Comparison of ENCODE assay signal across 8 cellular contexts in genomic region chr16:4537376-4538066, GRCh38. TPM values are rescaled to one million over a fixed set of nuclear protein-coding genes. Genes with fewer than 3 reads are reported as not detected.
DNase-seq lines count a peak whose midpoint lies in the region; ATAC-seq and TF ChIP-seq lines count a peak whose summit lies in the region.

No MANE protein-coding gene starts in this region.

- H3K36me3 ChIP-seq in CD8-positive, alpha-beta T cell (ENCODE audit: insufficient read depth, low read length): no peaks in the 10 kb centered on the region
- peaks cover 0 to 5% of the 10 kb centered on the region in 2 donors for H3K36me3 ChIP-seq in duodenal mucosa (ENCODE audit: control insufficient read depth in 1 of 2, insufficient read depth in 2 of 2, low read length in 2 of 2)
- H3K36me3 ChIP-seq in uterus: no peaks in the 10 kb centered on the region

- DNase-seq in CD8-positive, alpha-beta T cell: no peak
- DNase-seq in NB4 (ENCODE audit: low read depth) (no peak), mesothelial cell of epicardium (ENCODE audit: low spot score in 2 of 2, unreplicated experiment in 2 of 2) (peak in 1 of 2 experiments; percentile 42), uterus (peak in 1 of 2 donors; percentile 44)

- H3K36me3 Mint-ChIP-seq in CD8-positive, alpha-beta T cell: peaks cover 8% of the 10 kb centered on the region
- H3K36me3 Mint-ChIP-seq in mesothelial cell of epicardium: peaks cover 15% of the 10 kb centered on the region

- TF ChIP-seq CTCF in CD8-positive, alpha-beta T cell (IDR thresholded peaks at IDR 0.05): no peak
- TF ChIP-seq CTCF in NB4 (IDR thresholded peaks at IDR 0.05; ENCODE audit: low read depth, low read length) (no peak), mesothelial cell of epicardium (IDR thresholded peaks at IDR 0.05; ENCODE audit: unreplicated experiment) (no peak), uterus (IDR thresholded peaks at IDR 0.05) (no peak)

- H3K4me3 ChIP-seq in CD8-positive, alpha-beta T cell (ENCODE audit: low read depth, low read length): peak overlapping the region; percentile 71
- H3K4me3 ChIP-seq in NB4 (ENCODE audit: low read depth, low read length) (peak overlapping the region; percentile 60), duodenal mucosa (ENCODE audit: low read depth in 1 of 2, low read length in 2 of 2) (peak overlapping the region; percentile 72 to 82), uterus (peak overlapping the region; percentile 60 to 83)

- no peak for ATAC-seq in CD8-positive, alpha-beta T cell
- ATAC-seq in GM19452 (IDR thresholded peaks at IDR 0.05; ENCODE audit: unreplicated experiment): no peak
- no peak for ATAC-seq in GM19395 (IDR thresholded peaks at IDR 0.05; ENCODE audit: unreplicated experiment)
- no peak for ATAC-seq in HG03460 (IDR thresholded peaks at IDR 0.05; ENCODE audit: unreplicated experiment)

- peak overlapping the region; percentile 80 for H3K4me3 Mint-ChIP-seq in CD8-positive, alpha-beta T cell
- peak overlapping the region; percentile 61 for H3K4me3 Mint-ChIP-seq in mesothelial cell of epicardium

- peak overlapping the region; percentile 60 to 75 for H3K9ac ChIP-seq in duodenal mucosa (ENCODE audit: low read depth in 1 of 2, low read length in 2 of 2)

- no peaks in the 10 kb centered on the region for H3K9me3 ChIP-seq in CD8-positive, alpha-beta T cell (ENCODE audit: low read length)
- H3K9me3 ChIP-seq in duodenal mucosa (ENCODE audit: control insufficient read depth in 1 of 2, low read length in 2 of 2) (peaks cover 12 to 15% of the 10 kb centered on the region in 2 donors), uterus (no peaks in the 10 kb centered on the region)

- no peaks in the 10 kb centered on the region for H3K27me3 ChIP-seq in CD8-positive, alpha-beta T cell (ENCODE audit: insufficient read depth, low read length)
- H3K27me3 ChIP-seq in duodenal mucosa (ENCODE audit: control insufficient read depth in 1 of 2, insufficient read depth in 2 of 2, low read length in 2 of 2) (no peaks in the 10 kb centered on the region), uterus (no peaks in the 10 kb centered on the region)

- no peak for TF ChIP-seq POLR2A in NB4 (IDR thresholded peaks at IDR 0.05; ENCODE audit: extremely low read depth, insufficient read length)
- no peak for TF ChIP-seq POLR2A in uterus (IDR thresholded peaks at IDR 0.05)

- no peaks in the 10 kb centered on the region for H3K27me3 Mint-ChIP-seq in CD8-positive, alpha-beta T cell (ENCODE audit: low read depth)
- peaks cover 19% of the 10 kb centered on the region for H3K27me3 Mint-ChIP-seq in mesothelial cell of epicardium (ENCODE audit: low read depth)

- POLR2A ChIA-PET in CD8-positive, alpha-beta T cell (lab: Charles Lee): no interaction called here

- peaks cover 48% of the 10 kb centered on the region for H3K4me1 Mint-ChIP-seq in CD8-positive, alpha-beta T cell (ENCODE audit: low read depth)
- H3K4me1 Mint-ChIP-seq in mesothelial cell of epicardium: peaks cover 11% of the 10 kb centered on the region

- H3K27ac ChIP-seq in CD8-positive, alpha-beta T cell (ENCODE audit: low read depth, low read length): peak overlapping the region; percentile 86
- H3K27ac ChIP-seq in duodenal mucosa (ENCODE audit: low read depth, low read length) (peak overlapping the region; percentile 30), uterus (peak overlapping the region; percentile 89 to 91)

- CTCF ChIA-PET in CD8-positive, alpha-beta T cell (lab: Charles Lee): interaction anchor here (2.7 to 3.5 kb wide), 2 partner anchors 30 to 31 kb away, joined by 15 to 16 read pairs; no protein-coding TSS in a partner anchor

- H3K9me3 Mint-ChIP-seq in CD8-positive, alpha-beta T cell: peaks cover 7% of the 10 kb centered on the region
- H3K9me3 Mint-ChIP-seq in mesothelial cell of epicardium: peaks cover 10% of the 10 kb centered on the region

- H3K27ac Mint-ChIP-seq in CD8-positive, alpha-beta T cell: peak overlapping the region; percentile 76
- peak overlapping the region; percentile 49 for H3K27ac Mint-ChIP-seq in mesothelial cell of epicardium

- H3K4me1 ChIP-seq in CD8-positive, alpha-beta T cell (ENCODE audit: insufficient read depth, low read length): peaks cover 48% of the 10 kb centered on the region
- H3K4me1 ChIP-seq in duodenal mucosa (ENCODE audit: control insufficient read depth in 1 of 2, insufficient read depth in 2 of 2, low read length in 2 of 2) (peaks cover 11 to 14% of the 10 kb centered on the region in 2 donors), uterus (no peaks in the 10 kb centered on the region)

- intact Hi-C loops in CD8-positive, alpha-beta T cell (cut with DNase I, micrococcal nuclease): loop anchor here (1.0 to 5.0 kb wide), 9 partner anchors 11 to 265 kb away; partner anchors contain the start of genes DNAJA3 (in 2 of the 2), HMOX2 (in 2 of the 2), MGRN1 (in 1 of the 2) and TFAP4 (in 1 of the 2)
- intact Hi-C loops in uterus (cut with DNase I; ENCODE audit: low total_unique reads): no loop called here

RNA-seq across cellular contexts. Expression of gene CDIP1, which starts 1.1 kb away (rescaled TPM):
- 10 to 100 TPM; 21.7 to 25.0 TPM for total RNA-seq in CD8-positive, alpha-beta T cell
- 24.2 to 28.2 TPM (median 27.0 TPM) in 3 replicates for total RNA-seq in mesothelial cell of epicardium
- total RNA-seq in uterus: 10 to 100 TPM in 2 of 4 donors, 1 to 10 TPM in 2; 5.0 to 40.6 (median 11.1) TPM

RNA-seq across cellular contexts. Expression of gene C16orf96, which starts 18.6 kb away (rescaled TPM):
- total RNA-seq in CD8-positive, alpha-beta T cell: under 1 TPM; 0.27 to 0.42 TPM
- total RNA-seq in mesothelial cell of epicardium: 0.45 to 0.95 TPM (median 0.58 TPM) in 3 replicates
- under 1 TPM in 3 of 4 donors, not detected in 1; 0.26 to 0.35 (median 0.30) TPM for total RNA-seq in uterus

Comparison
In these comparisons a context has a peak if more than half of its experiments do, and no peak if none do; other contexts are left out.
1. H3K27ac ChIP-seq: peak in every context shown above with its lines; median percentile 90 in uterus; 86 in CD8-positive, alpha-beta T cell; 30 in duodenal mucosa.